8 cellular contexts compared by ENCODE assay signal in genomic region chr14:92759300-92759678, GRCh38. TPM values are rescaled to one million over a fixed set of nuclear protein-coding genes. Genes with fewer than 3 reads are reported as not detected.
DNase-seq lines count a peak whose midpoint lies in the region; ATAC-seq and TF ChIP-seq lines count a peak whose summit lies in the region.

No MANE protein-coding gene starts in this region.

- H3K36me3 Mint-ChIP-seq in activated T-cell treated with anti-CD3 and anti-CD28 coated beads, Interleukin-2, amount 50 U/mL, for 24 hours (ENCODE audit: low read depth) = no peaks in the 10 kb centered on the region

- H3K79me2 ChIP-seq in OCI-LY7 (ENCODE audit: insufficient read depth, low read depth, low read length) = no peaks in the 10 kb centered on the region

- ATAC-seq in HG03175 (IDR thresholded peaks at IDR 0.05; ENCODE audit: unreplicated experiment) (peak; percentile 57), HG03025 (IDR thresholded peaks at IDR 0.05; ENCODE audit: low FRiP score, unreplicated experiment) (no peak)

- TF ChIP-seq CTCF in OCI-LY7 (conservative IDR thresholded peaks at IDR 0.05; ENCODE audit: low read length) = no peak

- H3K36me3 ChIP-seq in OCI-LY7 (ENCODE audit: insufficient read depth, low read length) = no peaks in the 10 kb centered on the region

- no peaks in the 10 kb centered on the region for H3K9me3 Mint-ChIP-seq in activated T-cell treated with anti-CD3 and anti-CD28 coated beads, Interleukin-2, amount 50 U/mL, for 24 hours

- POLR2A ChIA-PET in OCI-LY7 (lab: Charles Lee) = interaction anchor here (0.8 to 1.7 kb wide), 3 partner anchors 11 to 16 kb away, joined by 3 to 4 read pairs (median 3); partner anchors contain the start of gene LGMN

- H3K4me3 Mint-ChIP-seq in activated T-cell treated with anti-CD3 and anti-CD28 coated beads, Interleukin-2, amount 50 U/mL, for 24 hours = no peak overlapping the region

- H3K4me1 Mint-ChIP-seq in activated T-cell treated with anti-CD3 and anti-CD28 coated beads, Interleukin-2, amount 50 U/mL, for 24 hours (ENCODE audit: low read depth) = peaks cover 18% of the 10 kb centered on the region

- no peak overlapping the region for H3K27ac ChIP-seq in OCI-LY7 (ENCODE audit: low read depth, low read length, poor library complexity, severe bottlenecking)

- intact Hi-C loops in OCI-LY7 (cut with micrococcal nuclease; ENCODE audit: unreplicated experiment) = no loop called here

- no peak overlapping the region for H3K4me2 ChIP-seq in OCI-LY7 (ENCODE audit: low read length)

- H3K27ac Mint-ChIP-seq in activated T-cell treated with anti-CD3 and anti-CD28 coated beads, Interleukin-2, amount 50 U/mL, for 24 hours = no peak overlapping the region

- H3K9me3 ChIP-seq in OCI-LY7 (ENCODE audit: low read length) = no peaks in the 10 kb centered on the region

- no peaks in the 10 kb centered on the region for H4K20me1 ChIP-seq in OCI-LY7 (ENCODE audit: insufficient read depth, low read length)

- no TSS peak for BruUV-seq in OCI-LY7 (replicated peaks; lab: Mats Ljungman, UMichigan)

- peak overlapping the region; percentile 42; the same call in 1 of the 2 replicates for H2AFZ ChIP-seq in OCI-LY7 (ENCODE audit: low read length)

- no peaks in the 10 kb centered on the region for H3K9me2 ChIP-seq in OCI-LY7 (ENCODE audit: insufficient read depth, low read length)

- CTCF ChIA-PET in OCI-LY7 (lab: Charles Lee; ENCODE audit: unreplicated experiment) = interaction anchor here (0.9 kb wide), 1 partner anchor 8 kb away, joined by 3 read pairs; no protein-coding TSS in a partner anchor

- peaks cover 9% of the 10 kb centered on the region for H3K4me1 ChIP-seq in OCI-LY7 (ENCODE audit: insufficient read depth, low read length, poor library complexity, severe bottlenecking)

- H3K4me3 ChIP-seq in OCI-LY7 (ENCODE audit: low read depth, low read length, poor library complexity, severe bottlenecking) = no peak overlapping the region

- H3K27me3 Mint-ChIP-seq in activated T-cell treated with anti-CD3 and anti-CD28 coated beads, Interleukin-2, amount 50 U/mL, for 24 hours = peaks cover 13% of the 10 kb centered on the region

- peak; percentile 58 for DNase-seq in DMS 273 treated with DMSO at 0.1 percent for 48 hours (lab: John Stamatoyannopoulos, UW)
- peak; percentile 39 for DNase-seq in OCI-LY7 (ENCODE audit: low spot score)
- DNase-seq in fibroblast of peridontal ligament (ENCODE audit: extremely low read depth) = peak; percentile 29
- DNase-seq in activated T-cell treated with anti-CD3 and anti-CD28 coated beads, Interleukin-2, amount 50 U/mL, for 24 hours = no peak
- DNase-seq in NCI-H2107 treated with DMSO at 0.1 percent for 48 hours (lab: John Stamatoyannopoulos, UW; ENCODE audit: unreplicated experiment) = no peak
- DNase-seq in NCI-H128 (lab: John Stamatoyannopoulos, UW; ENCODE audit: unreplicated experiment) = no peak

RNA-seq across cellular contexts. Expression of gene LGMN, which starts 10.9 kb away (rescaled TPM):
- 24.8 and 27.7 TPM in 2 replicates for total RNA-seq in OCI-LY7 (2014; rRNA removed; shearing (Covaris generic))
- 22.1 and 26.1 TPM in 2 replicates for total RNA-seq in OCI-LY7 (2022)

RNA-seq across cellular contexts. Expression of gene GOLGA5, which starts 34.8 kb away (rescaled TPM):
- 13.3 and 15.4 TPM in 2 replicates for total RNA-seq in OCI-LY7 (2014; rRNA removed; shearing (Covaris generic))
- total RNA-seq in OCI-LY7 (2022) = 19.8 and 22.3 TPM in 2 replicates

Comparison
In these comparisons a context has a peak if more than half of its experiments do, and no peak if none do; other contexts are left out.
1. DNase-seq: peak in DMS 273 treated with DMSO at 0.1 percent for 48 hours (single experiment), OCI-LY7 (single experiment) and fibroblast of peridontal ligament (single experiment); none in activated T-cell treated with anti-CD3 and anti-CD28 coated beads, Interleukin-2, amount 50 U/mL, for 24 hours (single experiment), NCI-H2107 treated with DMSO at 0.1 percent for 48 hours (single experiment) and NCI-H128 (single experiment).